ENCODE assay signal across 17 cellular contexts in genomic region chr13:85434927-85435326, GRCh38.
DNase-seq lines count a peak whose midpoint lies in the region; ATAC-seq, FAIRE-seq and TF ChIP-seq lines count a peak whose summit lies in the region.
"Had no signal": no experiment of that assay in that cellular context is flagged by ENCODE, and none has a peak within 500 bp of the region (broad histone marks: within the 10 kb centered on the region; RNA-seq: fewer than 3 reads in every experiment).

No MANE protein-coding gene starts in this region.

- no peaks in the 10 kb centered on the region for H3K27me3 ChIP-seq in SK-N-SH (ENCODE audit: insufficient read depth)
- H3K27me3 ChIP-seq in pancreas: no peaks in the 10 kb centered on the region
- H3K27me3 ChIP-seq in left ventricle myocardium inferior (ENCODE audit: low read depth): no peaks in the 10 kb centered on the region
- H3K27me3 ChIP-seq: BLaER1 treated with 17β-estradiol and CSF1 and Interleukin-3, amounts not matched to agents 10 nM and 100 nM had no signal

- H3K4me3 ChIP-seq in SK-N-SH (ENCODE audit: low read depth in 2 of 2, low read length in 1 of 2) (no peak overlapping the region), pancreas (no peak overlapping the region), left ventricle myocardium inferior (no peak overlapping the region)
- H3K4me3 ChIP-seq: BLaER1 treated with 17β-estradiol and CSF1 and Interleukin-3, amounts not matched to agents 10 nM and 100 nM; HAP-1 had no signal

- CTCF ChIA-PET in SK-N-SH (lab: Yijun Ruan, JAX): no interaction called here

- H2AFZ ChIP-seq in SK-N-SH (ENCODE audit: low read depth): no peak overlapping the region

- H3F3A ChIP-seq in SK-N-SH (replicated peaks; ENCODE audit: insufficient read depth): no peaks in the 10 kb centered on the region

- POLR2A ChIA-PET in SK-N-SH (lab: Yijun Ruan, JAX): no interaction called here

- H3K36me3 ChIP-seq in SK-N-SH (replicated peaks in 1 of 2; ENCODE audit: control insufficient read depth in 1 of 2, insufficient read depth in 2 of 2, low read length in 1 of 2): no peaks in the 10 kb centered on the region
- H3K36me3 ChIP-seq in pancreas: no peaks in the 10 kb centered on the region
- no peaks in the 10 kb centered on the region for H3K36me3 ChIP-seq in left ventricle myocardium inferior
- H3K36me3 ChIP-seq: HAP-1 had no signal

- H3K4me2 ChIP-seq in SK-N-SH: no peak overlapping the region
- H3K4me2 ChIP-seq: BLaER1 treated with 17β-estradiol and CSF1 and Interleukin-3, amounts not matched to agents 10 nM and 100 nM had no signal

- H3K4me1 ChIP-seq in SK-N-SH (ENCODE audit: control insufficient read depth in 1 of 2, insufficient read depth in 2 of 2, low read depth in 1 of 2, low read length in 1 of 2) (peaks cover 0 to 6% of the 10 kb centered on the region in 2 experiments; a peak in 1 of 4 replicates), pancreas (no peaks in the 10 kb centered on the region), left ventricle myocardium inferior (no peaks in the 10 kb centered on the region)
- H3K4me1 ChIP-seq: BLaER1 treated with 17β-estradiol and CSF1 and Interleukin-3, amounts not matched to agents 10 nM and 100 nM had no signal

- no peak overlapping the region for H3K27ac Mint-ChIP-seq in osteocyte (ENCODE audit: unreplicated experiment)
- H3K27ac Mint-ChIP-seq: B cell; CD8-positive, alpha-beta T cell had no signal

- no peaks in the 10 kb centered on the region for H4K20me1 ChIP-seq in SK-N-SH (ENCODE audit: insufficient read depth)
- H4K20me1 ChIP-seq: BLaER1 treated with 17β-estradiol and CSF1 and Interleukin-3, amounts not matched to agents 10 nM and 100 nM had no signal

- ATAC-seq in SK-N-SH treated with all-trans-retinoic acid at 6 μM for 48 hours (no peak), pancreas (no peak)
- ATAC-seq: CD8-positive, alpha-beta T cell had no signal

- H3K27ac ChIP-seq in SK-N-SH (ENCODE audit: low read depth in 2 of 2, low read length in 1 of 2) (peak overlapping the region in 1 of 2 experiments; percentile 93; a peak in 2 of 4 replicates), pancreas (no peak overlapping the region), left ventricle myocardium inferior (replicated peaks) (no peak overlapping the region)
- H3K27ac ChIP-seq: 22Rv1; BLaER1 treated with 17β-estradiol and CSF1 and Interleukin-3, amounts not matched to agents 10 nM and 100 nM had no signal

- peaks cover 9% of the 10 kb centered on the region for H3K9me3 Mint-ChIP-seq in osteocyte (ENCODE audit: unreplicated experiment)
- H3K9me3 Mint-ChIP-seq: CD8-positive, alpha-beta T cell had no signal

- FAIRE-seq in RCC 7860 (lab: Jason Lieb, UNC): peak; percentile 2
- FAIRE-seq in endometrium (lab: Jason Lieb, UNC): peak; percentile 80
- peak; percentile 56 for FAIRE-seq in pancreas (lab: Jason Lieb, UNC)
- FAIRE-seq: GM12891, GM19239 had no signal

- no peaks in the 10 kb centered on the region for H3K36me3 Mint-ChIP-seq in osteocyte (ENCODE audit: unreplicated experiment)
- H3K36me3 Mint-ChIP-seq: CD8-positive, alpha-beta T cell had no signal

- H3K27me3 Mint-ChIP-seq in osteocyte (ENCODE audit: unreplicated experiment): no peaks in the 10 kb centered on the region
- H3K27me3 Mint-ChIP-seq: B cell had no signal

- TF ChIP-seq CTCF in SK-N-SH (IDR thresholded peaks at IDR 0.05) (no peak), pancreas (IDR thresholded peaks at IDR 0.05) (no peak), osteocyte (IDR thresholded peaks at IDR 0.05) (no peak), left ventricle myocardium inferior (IDR thresholded peaks at IDR 0.05; ENCODE audit: borderline replicate concordance) (no peak)

- no peak overlapping the region for H3K9ac ChIP-seq in SK-N-SH
- H3K9ac ChIP-seq: BLaER1 treated with 17β-estradiol and CSF1 and Interleukin-3, amounts not matched to agents 10 nM and 100 nM had no signal

- DNase-seq in SK-N-SH: no peak
- DNase-seq in RCC 7860 (ENCODE audit: low spot score): no peak
- DNase-seq in pancreas: no peak
- no peak for DNase-seq in osteocyte (ENCODE audit: extremely low spot score, unreplicated experiment)
- no peak for DNase-seq in left ventricle myocardium inferior
- no peak for DNase-seq in NCI-H345 treated with DMSO at 0.1 percent for 48 hours (lab: John Stamatoyannopoulos, UW; ENCODE audit: unreplicated experiment)
- DNase-seq: Calu3; CD8-positive, alpha-beta T cell; DMS79 treated with DMSO at 0.1 percent for 48 hours had no signal

- intact Hi-C loops in pancreas (cut with DNase I) (no loop called here), left ventricle myocardium inferior (cut with micrococcal nuclease) (no loop called here)

- no peaks in the 10 kb centered on the region for H3K79me2 ChIP-seq in SK-N-SH (ENCODE audit: insufficient read depth)

- no peaks in the 10 kb centered on the region for H3K9me3 ChIP-seq in SK-N-SH
- no peaks in the 10 kb centered on the region for H3K9me3 ChIP-seq in pancreas
- H3K9me3 ChIP-seq in left ventricle myocardium inferior (replicated peaks): peaks cover 3% of the 10 kb centered on the region
- H3K9me3 ChIP-seq: HAP-1 had no signal

- no peak for TF ChIP-seq RAD21 in SK-N-SH (IDR thresholded peaks at IDR 0.05; ENCODE audit: low read length)

- no peak for TF ChIP-seq EP300 in SK-N-SH (IDR thresholded peaks at IDR 0.05; ENCODE audit: borderline replicate concordance in 1 of 2, low read depth in 1 of 2, low read length in 1 of 2)

- H3K4me1 Mint-ChIP-seq in osteocyte (ENCODE audit: unreplicated experiment): no peaks in the 10 kb centered on the region
- H3K4me1 Mint-ChIP-seq: B cell had no signal

- no peak overlapping the region for H3K4me3 Mint-ChIP-seq in osteocyte (ENCODE audit: unreplicated experiment)
- H3K4me3 Mint-ChIP-seq: B cell; CD8-positive, alpha-beta T cell had no signal

- no peaks in the 10 kb centered on the region for H3K9me2 ChIP-seq in SK-N-SH

TF ChIP-seq in SK-N-SH treated with all-trans-retinoic acid at 6 μM for 48 hours, 23 proteins besides CTCF, POLR2A, EP300 and RAD21:
- TF ChIP-seq ZNF565 (CRISPR knock-in tag; conservative IDR thresholded peaks at IDR 0.05; ENCODE audit: low read depth) (no peak), CSRNP3 (CRISPR knock-in tag; IDR thresholded peaks at IDR 0.05) (no peak), CSDC2 (CRISPR knock-in tag; IDR thresholded peaks at IDR 0.05) (no peak), ISL1 (CRISPR knock-in tag; IDR thresholded peaks at IDR 0.05) (0 out of 2 replicates have a peak, but pooled peaks have one; percentile 18), ZC3H10 (CRISPR knock-in tag; IDR thresholded peaks at IDR 0.05) (0 out of 2 replicates have a peak, but pooled peaks have one; percentile 39), TCF4 (CRISPR knock-in tag; IDR thresholded peaks at IDR 0.05; ENCODE audit: borderline replicate concordance) (no peak), TOX (CRISPR knock-in tag; IDR thresholded peaks at IDR 0.05; ENCODE audit: borderline replicate concordance) (0 out of 2 replicates have a peak, but pooled peaks have one; percentile 10)
TF ChIP-seq in SK-N-SH treated with all-trans-retinoic acid at 6 μM for 48 hours: peak in this region for 3.

TF ChIP-seq in SK-N-SH, 30 proteins besides CTCF, POLR2A, EP300 and RAD21 (continues in another document):
- TF ChIP-seq SMC3 (IDR thresholded peaks at IDR 0.05; ENCODE audit: low read depth, low read length): no peak
- no peak for TF ChIP-seq TAF1 (IDR thresholded peaks at IDR 0.05; ENCODE audit: borderline replicate concordance, low read depth, low read length)
- TF ChIP-seq FOXJ3 (CRISPR knock-in tag; IDR thresholded peaks at IDR 0.05): no peak
- TF ChIP-seq ZBTB33 (IDR thresholded peaks at IDR 0.05; ENCODE audit: borderline replicate concordance, low read depth): no peak
- TF ChIP-seq, protein P1, sequence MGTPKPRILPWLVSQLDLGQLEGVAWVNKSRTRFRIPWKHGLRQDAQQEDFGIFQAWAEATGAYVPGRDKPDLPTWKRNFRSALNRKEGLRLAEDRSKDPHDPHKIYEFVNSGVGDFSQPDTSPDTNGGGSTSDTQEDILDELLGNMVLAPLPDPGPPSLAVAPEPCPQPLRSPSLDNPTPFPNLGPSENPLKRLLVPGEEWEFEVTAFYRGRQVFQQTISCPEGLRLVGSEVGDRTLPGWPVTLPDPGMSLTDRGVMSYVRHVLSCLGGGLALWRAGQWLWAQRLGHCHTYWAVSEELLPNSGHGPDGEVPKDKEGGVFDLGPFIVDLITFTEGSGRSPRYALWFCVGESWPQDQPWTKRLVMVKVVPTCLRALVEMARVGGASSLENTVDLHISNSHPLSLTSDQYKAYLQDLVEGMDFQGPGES (IDR thresholded peaks at IDR 0.05; ENCODE audit: low read depth, low read length): no peak
- no peak for TF ChIP-seq MEF2A (IDR thresholded peaks at IDR 0.05; ENCODE audit: borderline replicate concordance, low read depth)
- TF ChIP-seq, protein P2, sequence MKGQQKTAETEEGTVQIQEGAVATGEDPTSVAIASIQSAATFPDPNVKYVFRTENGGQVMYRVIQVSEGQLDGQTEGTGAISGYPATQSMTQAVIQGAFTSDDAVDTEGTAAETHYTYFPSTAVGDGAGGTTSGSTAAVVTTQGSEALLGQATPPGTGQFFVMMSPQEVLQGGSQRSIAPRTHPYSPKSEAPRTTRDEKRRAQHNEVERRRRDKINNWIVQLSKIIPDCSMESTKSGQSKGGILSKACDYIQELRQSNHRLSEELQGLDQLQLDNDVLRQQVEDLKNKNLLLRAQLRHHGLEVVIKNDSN (IDR thresholded peaks at IDR 0.05; ENCODE audit: borderline replicate concordance, low read depth): no peak
- TF ChIP-seq, protein P3, sequence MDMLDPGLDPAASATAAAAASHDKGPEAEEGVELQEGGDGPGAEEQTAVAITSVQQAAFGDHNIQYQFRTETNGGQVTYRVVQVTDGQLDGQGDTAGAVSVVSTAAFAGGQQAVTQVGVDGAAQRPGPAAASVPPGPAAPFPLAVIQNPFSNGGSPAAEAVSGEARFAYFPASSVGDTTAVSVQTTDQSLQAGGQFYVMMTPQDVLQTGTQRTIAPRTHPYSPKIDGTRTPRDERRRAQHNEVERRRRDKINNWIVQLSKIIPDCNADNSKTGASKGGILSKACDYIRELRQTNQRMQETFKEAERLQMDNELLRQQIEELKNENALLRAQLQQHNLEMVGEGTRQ (IDR thresholded peaks at IDR 0.05; ENCODE audit: borderline replicate concordance, low read depth, low read length): no peak
- TF ChIP-seq NRF1 (IDR thresholded peaks at IDR 0.05; ENCODE audit: low read depth, low read length): no peak
